ENCODE assay signal across 26 cellular contexts in genomic region chr17:6244796-6245195, GRCh38.
"Had no signal": no experiment of that assay in that cellular context is flagged by ENCODE, and none has a peak within 500 bp of the region (broad histone marks: within the 10 kb centered on the region; RNA-seq: fewer than 3 reads in every experiment).

No MANE protein-coding gene starts in this region.

- H3K4me3 ChIP-seq: heart left ventricle, left lung, lower lobe of right lung, pancreas, psoas muscle, right atrium auricular region, stomach, thyroid gland, upper lobe of left lung had no signal

- DNase-seq: activated CD4-positive, alpha-beta memory T cell treated with anti-CD3 and anti-CD28 coated beads, Interleukin-2, amount 10 ng/mL, durations not matched to agents 7 days and 5 days; activated CD4-positive, alpha-beta T cell treated with anti-CD3 and anti-CD28 coated beads, Interleukin-2, amount 10 ng/mL, durations not matched to agents 24 days and 14 days; activated CD4-positive, CD25-positive, alpha-beta regulatory T cell treated with anti-CD3 and anti-CD28 coated beads, Interleukin-2, amount 50 U/mL, for 72 hours; activated CD8-positive, alpha-beta memory T cell treated with anti-CD3 and anti-CD28 coated beads, Interleukin-2, amount 50 U/mL, for 48 hours; activated gamma-delta T cell; activated naive CD4-positive, alpha-beta T cell treated with anti-CD3 and anti-CD28 coated beads, Interleukin-2, amount 10 ng/mL, durations not matched to agents 7 days and 5 days; activated T-cell treated with anti-CD3 and anti-CD28 coated beads, Interleukin-2, amount 50 U/mL, for 24 hours; amniotic stem cell; brain microvascular endothelial cell; central memory CD4-positive, alpha-beta T cell; effector CD8-positive, alpha-beta T cell; foreskin fibroblast; heart left ventricle; hypothalamus; left lung; lower lobe of right lung; pancreas; psoas muscle; stimulated activated CD4-positive, alpha-beta T cell treated with anti-CD3 and anti-CD28 coated beads, Interleukin-15, amount 100 ng/mL, for 24 hours; stimulated activated CD4-positive, alpha-beta T cell treated with anti-CD3 and anti-CD28 coated beads, Interleukin-2, amount 100 ng/mL, for 24 hours; stimulated activated naive B cell treated with anti-CD40 and anti-IgM and Interleukin-4, amounts not matched to agents 10 μg/mL and 1 μg/mL and 100 μg/mL, for 72 hours; stomach; T-helper 2 cell; thyroid gland; upper lobe of left lung had no signal

- H3K9me3 ChIP-seq: heart left ventricle, left lung, lower lobe of right lung, pancreas, psoas muscle, right atrium auricular region, stomach, thyroid gland, upper lobe of left lung had no signal

- H3K4me1 ChIP-seq: heart left ventricle, left lung, lower lobe of right lung, pancreas, psoas muscle, right atrium auricular region, stomach, thyroid gland, upper lobe of left lung had no signal

- H3K36me3 ChIP-seq: brain microvascular endothelial cell, heart left ventricle, left lung, lower lobe of right lung, pancreas, right atrium auricular region, stomach, thyroid gland, upper lobe of left lung had no signal

- H3K27me3 ChIP-seq: brain microvascular endothelial cell, pancreas, right atrium auricular region, thyroid gland, upper lobe of left lung had no signal

- H3K27ac ChIP-seq: brain microvascular endothelial cell, heart left ventricle, left lung, lower lobe of right lung, pancreas, psoas muscle, right atrium auricular region, stomach, thyroid gland, upper lobe of left lung had no signal
